8 cellular contexts compared by ENCODE assay signal in genomic region chr11:9529333-9529648, GRCh38. TPM values are rescaled to one million over a fixed set of nuclear protein-coding genes. Genes with fewer than 3 reads are reported as not detected.
A peak's percentile ranks its signal among the peaks of the same experiment; 100 is the strongest.
DNase-seq lines count a peak whose midpoint lies in the region; ATAC-seq, FAIRE-seq and TF ChIP-seq lines count a peak whose summit lies in the region.
"Had no signal": no experiment of that assay in that cellular context is flagged by ENCODE, and none has a peak within 500 bp of the region (broad histone marks: within the 10 kb centered on the region; RNA-seq: fewer than 3 reads in every experiment).

No MANE protein-coding gene starts in this region.

- TF ChIP-seq POLR2A in K562 (conservative IDR thresholded peaks at IDR 0.05): no peak
- TF ChIP-seq POLR2A in suprapubic skin (IDR thresholded peaks at IDR 0.05): no peak

- 15% methylated on average over 3 of the region's 3 CpGs for WGBS in K562 (ENCODE audit: insufficient coverage, low coverage, missing lambda C conversion rate)
- WGBS in suprapubic skin: 68% methylated on average over 3 of the region's 3 CpGs

- H3K4me1 ChIP-seq in HUES6 (ENCODE audit: control insufficient read depth, insufficient read depth, low read length) (peaks cover 43% of the 10 kb centered on the region), K562 (replicated peaks in 1 of 2; ENCODE audit: control insufficient read depth in 2 of 2, insufficient read depth in 2 of 2, low read length in 2 of 2) (peaks cover 23 to 26% of the 10 kb centered on the region in 2 experiments; a peak in 4 of 5 replicates), suprapubic skin (peaks cover 54% of the 10 kb centered on the region)

- ATAC-seq in K562 (peak; percentile 87), left colon (peak; percentile 55), GM18502 (IDR thresholded peaks at IDR 0.05; ENCODE audit: poor library complexity, unreplicated experiment) (no peak)

- H3K27ac ChIP-seq in HUES6 (ENCODE audit: low read depth, low read length) (peak overlapping the region; percentile 25; the same call in 1 of the 2 replicates), K562 (ENCODE audit: extremely low read depth, low read depth, low read length) (peak overlapping the region; percentile 80), suprapubic skin (peak overlapping the region; percentile 61)

- no TSS peak for BruUV-seq in K562 (replicated peaks; lab: Mats Ljungman, UMichigan)

- H3K4me3 ChIP-seq in HUES6 (ENCODE audit: low read depth, low read length): no peak overlapping the region
- no peak overlapping the region for H3K4me3 ChIP-seq in K562
- H3K4me3 ChIP-seq in suprapubic skin: no peak overlapping the region

- DNase-seq in K562 (ENCODE audit: extremely low read depth in 1 of 4, low spot score in 3 of 4): peak; percentile 49 to 81 (median 65)
- peak; percentile 47 to 73 for DNase-seq in left colon
- DNase-seq in suprapubic skin (ENCODE audit: low spot score in 2 of 2): no peak
- no peak for DNase-seq in HTR-8/SVneo (ENCODE audit: insufficient read length, low spot score)
- no peak for DNase-seq in GDM1 (lab: John Stamatoyannopoulos, UW)
- DNase-seq: RPMI8226 had no signal

- no peak for TF ChIP-seq EP300 in K562 (IDR thresholded peaks at IDR 0.05; ENCODE audit: low read length)
- no peak for TF ChIP-seq EP300 in suprapubic skin (IDR thresholded peaks at IDR 0.05)

- no peaks in the 10 kb centered on the region for H3K27me3 ChIP-seq in HUES6 (ENCODE audit: control insufficient read depth, insufficient read depth, low read length)
- H3K27me3 ChIP-seq in K562 (ENCODE audit: control insufficient read depth in 2 of 2, insufficient read depth in 2 of 2, low read length in 2 of 2): no peaks in the 10 kb centered on the region
- no peaks in the 10 kb centered on the region for H3K27me3 ChIP-seq in suprapubic skin

- H3K9ac ChIP-seq in HUES6 (ENCODE audit: low read length) (no peak overlapping the region), K562 (ENCODE audit: insufficient read depth in 1 of 2, low read depth in 2 of 2, low read length in 2 of 2) (peak overlapping the region; percentile 66 to 86)

- intact Hi-C loops in K562 (cut with micrococcal nuclease) (no loop called here), left colon (cut with DNase I, micrococcal nuclease) (no loop called here)

- no peaks in the 10 kb centered on the region for H4K20me1 ChIP-seq in K562 (replicated peaks; ENCODE audit: control insufficient read depth, insufficient read depth, low read length)

- peaks cover 18% of the 10 kb centered on the region for H3K36me3 ChIP-seq in HUES6 (ENCODE audit: control insufficient read depth, insufficient read depth, low read length)
- peaks cover 21% of the 10 kb centered on the region; the same call in 2 of the 3 replicates for H3K36me3 ChIP-seq in K562 (ENCODE audit: control insufficient read depth, insufficient read depth, low read length)
- no peaks in the 10 kb centered on the region for H3K36me3 ChIP-seq in suprapubic skin

- POLR2A ChIA-PET in K562 (lab: Yijun Ruan, JAX): interaction anchor here (0.8 to 3.5 kb wide), 8 partner anchors 9 to 69 kb away, joined by 3 to 18 read pairs (median 4); partner anchors contain the start of gene ZNF143

- H3K9me3 ChIP-seq in HUES6 (ENCODE audit: control insufficient read depth, insufficient read depth, low read depth, low read length) (no peaks in the 10 kb centered on the region), K562 (replicated peaks; ENCODE audit: control insufficient read depth, insufficient read depth, low read depth, low read length) (no peaks in the 10 kb centered on the region), suprapubic skin (no peaks in the 10 kb centered on the region)

- peak overlapping the region; percentile 94 for H2AFZ ChIP-seq in K562 (ENCODE audit: low read depth, low read length)

- peak overlapping the region; percentile 65; the same call in 1 of the 2 replicates for H3K4me2 ChIP-seq in K562 (ENCODE audit: insufficient read depth, low read length)

- TF ChIP-seq RAD21 in K562 (CRISPR knock-in tag; conservative IDR thresholded peaks at IDR 0.05 in 1 of 2, IDR thresholded peaks at IDR 0.05 in 1 of 2): 0 out of 4 replicates have a peak, but pooled peaks of 1 of the 2 experiments have one; percentile 2

- CTCF ChIA-PET in K562 (lab: Yijun Ruan, JAX; ENCODE audit: low intra/inter-chr PET ratio): interaction anchor here (0.7 kb wide), 1 partner anchor 123 kb away, joined by 6 read pairs; no protein-coding TSS in a partner anchor

- in situ Hi-C loops in K562 (cut with MboI): no loop called here

- TF ChIP-seq CTCF in K562 (IDR thresholded peaks at IDR 0.05 in 2 of 3, conservative IDR thresholded peaks at IDR 0.05 in 1 of 3; ENCODE audit: insufficient read depth in 2 of 3, low read depth in 1 of 3, low read length in 3 of 3) (no peak), suprapubic skin (IDR thresholded peaks at IDR 0.05) (no peak)

- H3K79me2 ChIP-seq in K562 (ENCODE audit: control insufficient read depth, insufficient read depth, low read length): no peaks in the 10 kb centered on the region

- no peaks in the 10 kb centered on the region for H3K9me1 ChIP-seq in K562 (ENCODE audit: control insufficient read depth, insufficient read depth, low read length)

- FAIRE-seq in K562 (lab: Jason Lieb, UNC): peak; percentile 15
- FAIRE-seq in HTR-8/SVneo (lab: Jason Lieb, UNC): no peak

TF ChIP-seq in K562, 482 proteins besides CTCF, POLR2A, EP300 and RAD21:
- TF ChIP-seq HMGN3 (IDR thresholded peaks at IDR 0.05; ENCODE audit: borderline replicate concordance, extremely low read depth, insufficient read length, low read depth, low read length) (peak; percentile 45), FOXJ3 (CRISPR knock-in tag; IDR thresholded peaks at IDR 0.05) (no peak), MYNN (IDR thresholded peaks at IDR 0.05) (0 out of 2 replicates have a peak, but pooled peaks have one; percentile 27), MYNN (CRISPR knock-in tag; IDR thresholded peaks at IDR 0.05) (no peak), LCOR (CRISPR knock-in tag; IDR thresholded peaks at IDR 0.05) (0 out of 2 replicates have a peak, but pooled peaks have one; percentile 27), ZNF316 (IDR thresholded peaks at IDR 0.05) (peak; percentile 53), ZC3H11A (IDR thresholded peaks at IDR 0.05; ENCODE audit: low read depth, low read length) (no peak), TBP (optimal IDR thresholded peaks at IDR 0.05; ENCODE audit: low read depth, low read length) (no peak), TCF15 (CRISPR knock-in tag; IDR thresholded peaks at IDR 0.05) (no peak), ZFX (CRISPR knock-in tag; IDR thresholded peaks at IDR 0.05) (peak; percentile 63), TAF1 (IDR thresholded peaks at IDR 0.05; ENCODE audit: control insufficient read depth, extremely low read depth, insufficient read depth, low read length, severe bottlenecking) (no peak), RCOR1 (IDR thresholded peaks at IDR 0.05; ENCODE audit: borderline replicate concordance in 1 of 2, low read depth in 2 of 2, low read length in 2 of 2) (0 out of 4 replicates have a peak, but pooled peaks of 1 of the 2 experiments have one; percentile 26), CBX3 (IDR thresholded peaks at IDR 0.05; ENCODE audit: borderline replicate concordance in 1 of 2, low read length in 2 of 2) (peak in 1 of 2 experiments; percentile 26; a peak in 1 of 3 replicates), MTA3 (IDR thresholded peaks at IDR 0.05; ENCODE audit: borderline replicate concordance) (peak; percentile 50; the same call in 1 of the 2 replicates), STAT5A (IDR thresholded peaks at IDR 0.05; ENCODE audit: borderline replicate concordance, low read length) (no peak), NFIC (IDR thresholded peaks at IDR 0.05) (peak; percentile 97), CBFA2T3 (IDR thresholded peaks at IDR 0.05) (no peak), ARID1B (IDR thresholded peaks at IDR 0.05) (0 out of 2 replicates have a peak, but pooled peaks have one; percentile 22), JUND (IDR thresholded peaks at IDR 0.05; ENCODE audit: borderline replicate concordance, low read depth, low read length) (0 out of 2 replicates have a peak, but pooled peaks have one; percentile 11), JUND (tag; IDR thresholded peaks at IDR 0.05; ENCODE audit: borderline replicate concordance, low read depth, low read length) (no peak), ILK (tag; IDR thresholded peaks at IDR 0.05; ENCODE audit: borderline replicate concordance, low read depth) (no peak), TRIM28 (IDR thresholded peaks at IDR 0.05) (0 out of 2 replicates have a peak, but pooled peaks have one; percentile 40), NR2C2 (CRISPR knock-in tag; IDR thresholded peaks at IDR 0.05) (no peak), NR2C2 (tag; IDR thresholded peaks at IDR 0.05) (0 out of 2 replicates have a peak, but pooled peaks have one; percentile 25), ZBTB7A (IDR thresholded peaks at IDR 0.05; ENCODE audit: borderline replicate concordance, control insufficient read depth, low read depth, low read length) (peak; percentile 22; the same call in 1 of the 2 replicates)

RNA-seq across cellular contexts. Expression of gene WEE1, which starts 44.2 kb away (rescaled TPM):
- total RNA-seq in K562 (2011; cell fraction: chromatin; rRNA removed; ENCODE audit: low replicate concordance): 78.0 and 216 TPM in 2 replicates
- total RNA-seq in K562 (2011; cell fraction: nucleolus; rRNA removed): 51.9 and 57.0 TPM in 2 replicates
- 101 and 161 TPM in 2 replicates for total RNA-seq in K562 (2011; cell fraction: nucleoplasm; rRNA removed)
- total RNA-seq in K562 (2014; rRNA removed): 62.9 and 66.8 TPM in 2 replicates
- total RNA-seq in K562 (2014; rRNA removed; fragmentation: Illumina TruSeq; extraction: Trizol): 73.2 and 80.9 TPM in 2 replicates
- 61.6 and 67.4 TPM in 2 replicates for total RNA-seq in K562 (2015; rRNA removed; fragmentation: Illumina TruSeq; extraction: Trizol)
- 82.1 and 82.7 TPM in 2 replicates for total RNA-seq in K562 (2021)
- polyA plus RNA-seq in K562 (2011; rRNA removed): 81.2 and 99.0 TPM in 2 replicates
- polyA plus RNA-seq in K562 (2011; cell fraction: cytosol; rRNA removed): 20.1 and 32.8 TPM in 2 replicates
- polyA plus RNA-seq in K562 (2011; cell fraction: nucleus; rRNA removed): 77.6 and 91.0 TPM in 2 replicates
- polyA plus RNA-seq in K562 (2012): 34.8 and 46.6 TPM in 2 replicates
- polyA plus RNA-seq in K562 (2014; fragmentation: Illumina TruSeq; extraction: Trizol): 73.7 and 93.4 TPM in 2 replicates
- polyA plus RNA-seq in K562 (2014; fragmentation: Nextera tagmentation; extraction: Ambion mirVana): 10 to 100 TPM; 21.9 to 30.6 TPM
- 51.3 and 53.9 TPM in 2 replicates for polyA plus RNA-seq in K562 (2014; rRNA removed)
- polyA minus RNA-seq in K562 (2011; rRNA and poly(A)+ RNA removed): 121 and 129 TPM in 2 replicates
- polyA minus RNA-seq in K562 (2011; cell fraction: cytosol; rRNA and poly(A)+ RNA removed): 28.7 and 41.6 TPM in 2 replicates
- 75.3 and 97.9 TPM in 2 replicates for polyA minus RNA-seq in K562 (2011; cell fraction: nucleus; rRNA and poly(A)+ RNA removed)
- total RNA-seq in left colon: 10 to 100 TPM; 16.1 to 23.9 TPM
- total RNA-seq in suprapubic skin: 100 to 1,000 TPM in 3 of 4 donors, 10 to 100 TPM in 1; 82.0 to 296 (median 183) TPM

Comparison
In these comparisons a context has a peak if more than half of its experiments do, and no peak if none do; other contexts are left out.
1. H3K27ac ChIP-seq: peak in every context shown above with its lines; median percentile 80 in K562; 61 in suprapubic skin; 25 in HUES6.
2. DNase-seq: peak in K562 (4 of 4) and left colon (2 of 2); none in suprapubic skin (0 of 2), HTR-8/SVneo (single experiment) and GDM1 (single experiment).